1 cellular context compared by ENCODE assay signal in the genomic region with DNA sequence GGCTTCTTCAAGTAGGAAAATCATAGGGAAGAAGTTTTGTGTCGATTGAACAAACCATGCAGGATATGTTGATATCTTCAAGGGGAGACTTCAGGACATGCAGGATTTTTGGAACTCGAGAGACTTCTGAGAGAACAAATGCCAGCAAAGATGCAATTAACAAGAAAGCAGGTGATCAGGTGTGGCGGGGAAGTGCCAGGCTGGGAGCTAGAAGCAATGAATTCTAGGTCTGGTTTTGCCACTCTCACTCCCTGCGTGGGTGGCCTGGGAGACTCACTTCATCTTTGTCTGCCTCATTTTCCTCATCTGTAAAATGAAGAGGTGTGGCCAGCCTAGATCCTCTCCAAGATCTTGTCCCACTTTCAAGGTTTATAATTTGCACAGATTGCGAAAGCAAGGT.
TF ChIP-seq lines count a peak whose summit lies in the region.

No MANE protein-coding gene starts in this region.

TF ChIP-seq in GM23338, 12 proteins besides CTCF, POLR2A, EP300 and RAD21 (continued from another document):
- TF ChIP-seq ZNF462 (CRISPR knock-in tag; IDR thresholded peaks at IDR 0.05) (no peak), STAT1 (IDR thresholded peaks at IDR 0.05; ENCODE audit: unreplicated experiment) (no peak), NANOG (IDR thresholded peaks at IDR 0.05; ENCODE audit: borderline replicate concordance) (no peak), EZH2 (IDR thresholded peaks at IDR 0.05; ENCODE audit: low read depth, unreplicated experiment) (no peak), ZNF331 (CRISPR knock-in tag; IDR thresholded peaks at IDR 0.05; ENCODE audit: low read depth) (no peak), CREB1 (CRISPR knock-in tag; IDR thresholded peaks at IDR 0.05; ENCODE audit: low read depth) (no peak), POLR2AphosphoS5 (IDR thresholded peaks at IDR 0.05; ENCODE audit: low read depth) (no peak), REST (IDR thresholded peaks at IDR 0.05; ENCODE audit: unreplicated experiment) (no peak), ZNF114 (CRISPR knock-in tag; IDR thresholded peaks at IDR 0.05) (no peak)
